In the genomic region with DNA sequence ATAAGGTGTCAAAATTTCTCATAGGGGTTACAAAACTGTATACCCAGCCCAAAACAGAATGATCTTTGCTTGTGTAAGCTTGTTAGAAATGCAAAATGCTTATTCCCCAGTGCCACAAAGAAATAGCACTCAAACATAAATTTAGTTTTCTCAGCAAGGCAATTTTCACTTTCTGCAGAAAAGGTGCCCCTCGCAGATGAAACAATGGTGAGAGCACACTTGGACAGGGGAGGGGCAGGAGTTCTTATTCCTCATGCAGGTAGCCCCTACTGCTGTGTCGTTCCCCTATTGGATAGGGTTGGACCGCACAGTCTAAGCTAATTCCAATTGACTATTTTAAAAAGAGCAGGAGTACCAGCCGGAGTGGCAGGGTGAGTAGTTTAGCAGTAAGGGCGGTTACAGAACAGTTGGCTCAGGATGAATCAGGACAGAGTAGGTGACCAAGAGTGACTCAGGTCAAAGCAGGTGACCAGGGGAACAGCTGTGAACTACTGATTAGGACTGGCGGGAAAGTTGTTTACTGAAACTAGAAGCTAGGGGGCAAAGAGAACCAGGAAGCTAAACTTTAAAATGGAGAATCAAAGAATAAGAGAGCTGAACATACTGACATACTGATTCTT, we compare ENCODE assay signal across 28 cellular contexts.
"Had no signal": no experiment of that assay in that cellular context is flagged by ENCODE, and none has a peak within 500 bp of the region (broad histone marks: within the 10 kb centered on the region; RNA-seq: fewer than 3 reads in every experiment).

No MANE protein-coding gene starts in this region.

- H3K27me3 ChIP-seq: ascending aorta, body of pancreas had no signal

- H3K27ac ChIP-seq: ascending aorta, body of pancreas, SK-N-MC, VCaP had no signal

- DNase-seq: activated CD4-positive, alpha-beta memory T cell treated with anti-CD3 and anti-CD28 coated beads for 36 hours; activated CD4-positive, alpha-beta T cell treated with anti-CD3 and anti-CD28 coated beads, Interleukin-2, amount 10 ng/mL, durations not matched to agents 7 days and 5 days; activated CD4-positive, CD25-positive, alpha-beta regulatory T cell; activated CD8-positive, alpha-beta memory T cell treated with anti-CD3 and anti-CD28 coated beads for 24 hours; activated effector memory CD4-positive, alpha-beta T cell treated with anti-CD3 and anti-CD28 coated beads, Interleukin-2, amount 50 U/mL, for 16 hours; activated naive CD4-positive, alpha-beta T cell treated with Interleukin-2 at 50 U/mL for 16 hours; activated naive CD8-positive, alpha-beta T cell treated with anti-CD3 and anti-CD28 coated beads, Interleukin-2, amount 50 U/mL, for 24 hours; activated T-cell treated with anti-CD3 and anti-CD28 coated beads, Interleukin-2, amount 50 U/mL, for 4 hours; amniotic stem cell; body of pancreas; central memory CD4-positive, alpha-beta T cell; NCI-H1048; NCI-H1930; NCI-H2107; NCI-H2171 treated with DMSO at 0.1 percent for 48 hours; NCI-H226; NCI-H510A; NCI-H526 treated with DMSO at 0.1 percent for 48 hours; NCI-H82; RPMI8226; T-cell; T-helper 2 cell; T1000 had no signal

- H3K4me1 Mint-ChIP-seq: activated CD4-positive, alpha-beta T cell treated with anti-CD3 and anti-CD28 coated beads, Interleukin-2, amount 10 ng/mL, durations not matched to agents 7 days and 5 days; activated naive CD8-positive, alpha-beta T cell treated with anti-CD3 and anti-CD28 coated beads, Interleukin-2, amount 50 U/mL, for 24 hours; T-cell had no signal

- H3K27me3 Mint-ChIP-seq: activated CD4-positive, alpha-beta memory T cell treated with anti-CD3 and anti-CD28 coated beads for 36 hours; activated CD4-positive, alpha-beta T cell treated with anti-CD3 and anti-CD28 coated beads, Interleukin-2, amount 10 ng/mL, durations not matched to agents 7 days and 5 days; activated naive CD8-positive, alpha-beta T cell treated with anti-CD3 and anti-CD28 coated beads, Interleukin-2, amount 50 U/mL, for 24 hours; T-cell had no signal

- ATAC-seq: activated naive CD4-positive, alpha-beta T cell treated with anti-CD3 and anti-CD28 coated beads, Interleukin-2, amount 50 U/mL, for 72 hours; activated naive CD8-positive, alpha-beta T cell treated with anti-CD3 and anti-CD28 coated beads, Interleukin-2, amount 50 U/mL, for 24 hours; activated T-cell treated with anti-CD3 and anti-CD28 coated beads, Interleukin-2, amount 50 U/mL, for 4 hours; body of pancreas; Right ventricle myocardium inferior; T-cell had no signal

- H3K4me1 ChIP-seq: ascending aorta, body of pancreas had no signal

- H3K36me3 ChIP-seq: ascending aorta had no signal

- H3K27ac Mint-ChIP-seq: activated CD4-positive, alpha-beta memory T cell treated with anti-CD3 and anti-CD28 coated beads for 36 hours; activated CD4-positive, alpha-beta T cell treated with anti-CD3 and anti-CD28 coated beads, Interleukin-2, amount 10 ng/mL, durations not matched to agents 7 days and 5 days; activated naive CD4-positive, alpha-beta T cell treated with anti-CD3 and anti-CD28 coated beads, Interleukin-2, amount 50 U/mL, for 72 hours; activated naive CD8-positive, alpha-beta T cell treated with anti-CD3 and anti-CD28 coated beads, Interleukin-2, amount 50 U/mL, for 24 hours; T-cell had no signal

- H3K4me3 ChIP-seq: ascending aorta, body of pancreas, SK-N-MC had no signal

- H3K4me3 Mint-ChIP-seq: activated CD4-positive, alpha-beta memory T cell treated with anti-CD3 and anti-CD28 coated beads for 36 hours; activated CD4-positive, alpha-beta T cell treated with anti-CD3 and anti-CD28 coated beads, Interleukin-2, amount 10 ng/mL, durations not matched to agents 7 days and 5 days; activated naive CD8-positive, alpha-beta T cell treated with anti-CD3 and anti-CD28 coated beads, Interleukin-2, amount 50 U/mL, for 24 hours; activated T-cell treated with anti-CD3 and anti-CD28 coated beads, Interleukin-2, amount 50 U/mL, for 4 hours; T-cell had no signal
